8 cellular contexts compared by ENCODE assay signal in the genomic region with DNA sequence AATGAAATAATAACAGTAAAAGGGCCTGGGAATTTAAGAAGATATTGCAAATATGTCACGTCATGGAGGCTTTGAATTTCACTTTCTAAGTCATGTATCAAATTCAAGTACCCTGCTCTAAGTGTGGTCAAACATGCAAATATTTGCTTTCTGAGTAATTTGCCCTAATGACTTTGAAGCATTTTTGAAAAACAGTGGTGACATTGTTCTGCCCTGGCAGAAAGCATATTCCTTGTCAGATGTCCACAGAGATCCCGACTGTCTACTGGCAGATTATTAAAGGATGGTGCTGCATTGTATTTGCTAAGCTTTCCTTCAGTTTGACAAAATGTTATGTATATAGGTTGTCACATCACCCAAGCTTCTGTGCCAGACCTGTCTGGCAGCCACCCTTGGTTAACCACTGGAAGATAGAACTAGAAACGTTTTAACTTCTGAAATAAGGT.
A peak's percentile ranks its signal among the peaks of the same experiment; 100 is the strongest.
DNase-seq lines count a peak whose midpoint lies in the region; ATAC-seq and TF ChIP-seq lines count a peak whose summit lies in the region.

No MANE protein-coding gene starts in this region.

- no peaks in the 10 kb centered on the region for H3K27me3 ChIP-seq in MM.1S (replicated peaks; ENCODE audit: insufficient read depth, low read length)
- no peaks in the 10 kb centered on the region for H3K27me3 ChIP-seq in Karpas-422 (ENCODE audit: low read length)

- H3K27ac Mint-ChIP-seq in immature natural killer cell (no peak overlapping the region), CD14-positive monocyte (no peak overlapping the region)

- TF ChIP-seq CTCF in MM.1S (IDR thresholded peaks at IDR 0.05; ENCODE audit: low read length), result no peak
- TF ChIP-seq CTCF in CD14-positive monocyte (IDR thresholded peaks at IDR 0.05), result no peak

- H2AFZ ChIP-seq in MM.1S (ENCODE audit: low read length) (no peak overlapping the region), Karpas-422 (ENCODE audit: low read length) (no peak overlapping the region)

- H3K4me1 ChIP-seq in MM.1S (ENCODE audit: low read length), result no peaks in the 10 kb centered on the region
- H3K4me1 ChIP-seq in Karpas-422 (ENCODE audit: low read length), result no peaks in the 10 kb centered on the region

- DNase-seq in COR-L47 (lab: John Stamatoyannopoulos, UW) (peak; percentile 48), NCI-H526 (lab: John Stamatoyannopoulos, UW) (peak; percentile 92 to 94), islet precursor cell (peak; percentile 57), MM.1S (no peak), Karpas-422 (no peak), immature natural killer cell (no peak), CD14-positive monocyte (ENCODE audit: low spot score) (no peak)

- no peaks in the 10 kb centered on the region for H3K9me3 ChIP-seq in MM.1S (replicated peaks; ENCODE audit: insufficient read depth, low read length)
- no peaks in the 10 kb centered on the region for H3K9me3 ChIP-seq in Karpas-422 (ENCODE audit: low read length)

- H3K9me2 ChIP-seq in MM.1S (replicated peaks; ENCODE audit: insufficient read depth, low read length), result no peaks in the 10 kb centered on the region
- H3K9me2 ChIP-seq in Karpas-422 (replicated peaks; ENCODE audit: insufficient read depth, low read length), result no peaks in the 10 kb centered on the region

- intact Hi-C loops in CD14-positive monocyte (cut with micrococcal nuclease), result no loop called here

- H3K4me1 Mint-ChIP-seq in immature natural killer cell (no peaks in the 10 kb centered on the region), CD14-positive monocyte (no peaks in the 10 kb centered on the region)

- no peaks in the 10 kb centered on the region for H3K27me3 Mint-ChIP-seq in immature natural killer cell (ENCODE audit: low read depth in 3 of 3)
- H3K27me3 Mint-ChIP-seq in CD14-positive monocyte (ENCODE audit: low read depth in 3 of 3), result peaks cover 0 to 8% (median 0%) of the 10 kb centered on the region in 3 donors

- ATAC-seq in HG02571 (IDR thresholded peaks at IDR 0.05; ENCODE audit: unreplicated experiment), result peak; percentile 73

- H3K4me3 ChIP-seq in MM.1S (ENCODE audit: low read length), result no peak overlapping the region
- H3K4me3 ChIP-seq in Karpas-422 (ENCODE audit: low read length), result no peak overlapping the region

- no peaks in the 10 kb centered on the region for H3K79me2 ChIP-seq in MM.1S (ENCODE audit: low read length)
- no peaks in the 10 kb centered on the region for H3K79me2 ChIP-seq in Karpas-422 (ENCODE audit: low read length)

- H3K4me3 Mint-ChIP-seq in immature natural killer cell (no peak overlapping the region), CD14-positive monocyte (no peak overlapping the region)

- no peaks in the 10 kb centered on the region; the same call in 1 of the 2 replicates for H3F3A ChIP-seq in MM.1S (ENCODE audit: insufficient read depth, low read length)

- H3K9me3 Mint-ChIP-seq in immature natural killer cell (peaks cover 0 to 7% (median 0%) of the 10 kb centered on the region in 6 donors), CD14-positive monocyte (peaks cover 0 to 2% (median 0%) of the 10 kb centered on the region in 7 donors)

- H3K4me2 ChIP-seq in MM.1S (ENCODE audit: low read depth, low read length), result no peak overlapping the region
- H3K4me2 ChIP-seq in Karpas-422 (ENCODE audit: low read depth, low read length, poor library complexity, severe bottlenecking), result no peak overlapping the region

- H4K20me1 ChIP-seq in MM.1S (ENCODE audit: insufficient read depth, low read length) (no peaks in the 10 kb centered on the region), Karpas-422 (ENCODE audit: insufficient read depth, low read depth, low read length) (no peaks in the 10 kb centered on the region)

- H3K9ac ChIP-seq in MM.1S (ENCODE audit: low read length) (no peak overlapping the region), Karpas-422 (ENCODE audit: low read length) (no peak overlapping the region)

- H3K27ac ChIP-seq in MM.1S (ENCODE audit: low read length) (no peak overlapping the region), Karpas-422 (ENCODE audit: low read length) (no peak overlapping the region)

- no peaks in the 10 kb centered on the region for H3K36me3 Mint-ChIP-seq in immature natural killer cell
- H3K36me3 Mint-ChIP-seq in CD14-positive monocyte, result no peaks in the 10 kb centered on the region

- H3K36me3 ChIP-seq in MM.1S (replicated peaks; ENCODE audit: insufficient read depth, low read length), result no peaks in the 10 kb centered on the region
- H3K36me3 ChIP-seq in Karpas-422 (ENCODE audit: insufficient read depth, low read length), result no peaks in the 10 kb centered on the region

Comparison
In these comparisons a context has a peak if more than half of its experiments do, and no peak if none do; other contexts are left out.
1. DNase-seq: peak in COR-L47 (single experiment), NCI-H526 (2 of 2) and islet precursor cell (single experiment); none in MM.1S (single experiment), Karpas-422 (single experiment), immature natural killer cell (0 of 3) and CD14-positive monocyte (single experiment).